ENCODE assay signal across 23 cellular contexts in the genomic region with DNA sequence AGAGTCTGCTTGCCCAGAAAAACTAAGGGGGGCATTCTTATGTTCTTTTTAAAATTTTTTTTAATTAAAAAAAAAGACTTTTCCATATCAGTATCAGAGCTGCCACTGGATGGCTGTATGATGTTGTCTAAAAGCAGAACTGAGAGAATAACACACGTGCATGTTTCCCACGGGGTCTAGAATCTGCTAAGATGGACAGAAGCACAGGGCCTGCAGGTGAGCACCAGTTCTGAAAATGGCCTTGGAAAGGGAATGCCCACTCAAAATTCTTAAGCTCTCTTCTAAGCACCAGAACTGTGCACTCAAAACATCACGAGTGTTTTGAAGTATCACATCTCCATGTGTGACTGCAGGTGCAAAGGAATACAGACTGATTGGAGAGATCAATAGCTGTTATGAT.
DNase-seq lines count a peak whose midpoint lies in the region; ATAC-seq, FAIRE-seq and TF ChIP-seq lines count a peak whose summit lies in the region.
"Had no signal": no experiment of that assay in that cellular context is flagged by ENCODE, and none has a peak within 500 bp of the region (broad histone marks: within the 10 kb centered on the region; RNA-seq: fewer than 3 reads in every experiment).

No MANE protein-coding gene starts in this region.

- no peaks in the 10 kb centered on the region for H3K9me3 ChIP-seq in GM12878 (replicated peaks; ENCODE audit: control insufficient read depth, insufficient read depth, low read length)
- no peaks in the 10 kb centered on the region for H3K9me3 ChIP-seq in pancreas
- H3K9me3 ChIP-seq: BE2C, SJSA1 had no signal

- CTCF ChIA-PET in GM12878 (lab: Yijun Ruan, JAX) = interaction anchor here (0.9 to 4.5 kb wide), 7 partner anchors 9 to 215 kb away, joined by 3 to 36 read pairs (median 5); no protein-coding TSS in a partner anchor

- no peak overlapping the region for H3K27ac Mint-ChIP-seq in activated naive CD8-positive, alpha-beta T cell treated with anti-CD3 and anti-CD28 coated beads, Interleukin-2, amount 50 U/mL, for 24 hours
- H3K27ac Mint-ChIP-seq: CD4-positive, CD25-positive, alpha-beta regulatory T cell had no signal

- H3K4me3 Mint-ChIP-seq in activated naive CD8-positive, alpha-beta T cell treated with anti-CD3 and anti-CD28 coated beads, Interleukin-2, amount 50 U/mL, for 24 hours = no peak overlapping the region
- H3K4me3 Mint-ChIP-seq: CD4-positive, CD25-positive, alpha-beta regulatory T cell; H9 had no signal

- in situ Hi-C loops in GM12878 (cut with MboI) = loop anchor here (25.0 kb wide), 1 partner anchor 1204 kb away; no protein-coding TSS in a partner anchor

- H3K9ac ChIP-seq in GM12878 (ENCODE audit: control insufficient read depth, insufficient read depth, low read length) = no peak overlapping the region
- H3K9ac ChIP-seq: KMS-11 had no signal

- no peak for DNase-seq in GM12878 (ENCODE audit: low read depth, low spot score)
- DNase-seq in pancreas = peak in 2 of 6 donors; percentile 34 to 35
- DNase-seq in activated naive CD8-positive, alpha-beta T cell treated with anti-CD3 and anti-CD28 coated beads, Interleukin-2, amount 50 U/mL, for 24 hours = no peak
- no peak for DNase-seq in NCI-H748 treated with DMSO at 0.1 percent for 48 hours (lab: John Stamatoyannopoulos, UW)
- DNase-seq in activated T-cell treated with anti-CD3 and anti-CD28 coated beads for 4 hours = no peak
- DNase-seq: BE2C; CD4-positive, CD25-positive, alpha-beta regulatory T cell; COR-L47; DMS 273 treated with DMSO at 0.1 percent for 48 hours; H9; MV-4-11; NCI-H187; NCI-H345; NCI-H524 treated with DMSO at 0.1 percent for 48 hours had no signal

- BruUV-seq in GM12878 (replicated peaks; lab: Mats Ljungman, UMichigan) = no TSS peak

- POLR2A ChIA-PET in GM12878 (lab: Charles Lee) = interaction anchor here (0.6 kb wide), 1 partner anchor 94 kb away, joined by 3 read pairs; no protein-coding TSS in a partner anchor

- no peaks in the 10 kb centered on the region for H3K9me3 Mint-ChIP-seq in activated naive CD8-positive, alpha-beta T cell treated with anti-CD3 and anti-CD28 coated beads, Interleukin-2, amount 50 U/mL, for 24 hours
- H3K9me3 Mint-ChIP-seq: CD4-positive, CD25-positive, alpha-beta regulatory T cell; H9 had no signal

- H3K27me3 ChIP-seq in GM12878 (replicated peaks in 1 of 2; ENCODE audit: control insufficient read depth in 2 of 2, insufficient read depth in 2 of 2, low read length in 1 of 2) = no peaks in the 10 kb centered on the region
- H3K27me3 ChIP-seq in pancreas = no peaks in the 10 kb centered on the region
- H3K27me3 ChIP-seq: BE2C, SJSA1 had no signal

- H3K36me3 Mint-ChIP-seq in activated naive CD8-positive, alpha-beta T cell treated with anti-CD3 and anti-CD28 coated beads, Interleukin-2, amount 50 U/mL, for 24 hours (ENCODE audit: low read depth) = peaks cover 10% of the 10 kb centered on the region

- intact Hi-C loops in GM12878 (cut with micrococcal nuclease; ENCODE audit: unreplicated experiment) = no loop called here
- intact Hi-C loops in pancreas (cut with DNase I) = no loop called here

- SMC1A ChIA-PET in GM12878 (lab: Charles Lee; ENCODE audit: uncharacterized antibody, unreplicated experiment) = interaction anchor here (0.9 to 1.7 kb wide), 11 partner anchors 9 to 216 kb away, joined by 3 to 9 read pairs (median 5); no protein-coding TSS in a partner anchor

- H3K27ac ChIP-seq in GM12878 (ENCODE audit: control insufficient read depth, insufficient read depth) (no peak overlapping the region), pancreas (no peak overlapping the region)
- H3K27ac ChIP-seq: HL-60, KMS-11, SJSA1 had no signal

- H3K4me1 Mint-ChIP-seq in activated naive CD8-positive, alpha-beta T cell treated with anti-CD3 and anti-CD28 coated beads, Interleukin-2, amount 50 U/mL, for 24 hours = peaks cover 2% of the 10 kb centered on the region

- peak; percentile 51 for TF ChIP-seq RAD21 in GM12878 (IDR thresholded peaks at IDR 0.05; ENCODE audit: insufficient read depth, low read depth, low read length)

- ATAC-seq in GM18511 (IDR thresholded peaks at IDR 0.05; ENCODE audit: unreplicated experiment) (peak; percentile 69), HG02571 (IDR thresholded peaks at IDR 0.05; ENCODE audit: unreplicated experiment) (peak; percentile 76), GM12878 (peak; percentile 76), pancreas (peak; percentile 72 to 95 (median 78)), GM21528 (IDR thresholded peaks at IDR 0.05; ENCODE audit: low FRiP score, unreplicated experiment) (no peak)
- ATAC-seq in activated naive CD8-positive, alpha-beta T cell treated with anti-CD3 and anti-CD28 coated beads, Interleukin-2, amount 50 U/mL, for 24 hours = no peak
- ATAC-seq: Panc1 had no signal

- no peak for TF ChIP-seq POLR2A in GM12878 (IDR thresholded peaks at IDR 0.05; ENCODE audit: low read depth, low read length)

- no peak for FAIRE-seq in GM12878 (lab: Jason Lieb, UNC)
- no peak for FAIRE-seq in pancreas (lab: Jason Lieb, UNC)
- FAIRE-seq: A204.1, G401.6 had no signal

- no peaks in the 10 kb centered on the region for H4K20me1 ChIP-seq in GM12878 (ENCODE audit: control insufficient read depth, insufficient read depth)

- no peak overlapping the region for H3K4me2 ChIP-seq in GM12878 (ENCODE audit: control insufficient read depth, insufficient read depth)
- H3K4me2 ChIP-seq: KMS-11 had no signal

- H3K4me3 ChIP-seq in GM12878 = no peak overlapping the region
- no peak overlapping the region for H3K4me3 ChIP-seq in pancreas
- H3K4me3 ChIP-seq: SJSA1 had no signal

- H3K27me3 Mint-ChIP-seq in activated naive CD8-positive, alpha-beta T cell treated with anti-CD3 and anti-CD28 coated beads, Interleukin-2, amount 50 U/mL, for 24 hours = no peaks in the 10 kb centered on the region
- H3K27me3 Mint-ChIP-seq: CD4-positive, CD25-positive, alpha-beta regulatory T cell had no signal

- WGBS in GM12878 (ENCODE audit: insufficient coverage, insufficient replicate concordance, low lambda C conversion rate, missing lambda C conversion rate) = 53% methylated on average over 3 of the region's 3 CpGs
- 29 to 30% methylated on average over 3 of the region's 3 CpGs for WGBS in pancreas, 2 donors

- no peaks in the 10 kb centered on the region for H3K79me2 ChIP-seq in GM12878 (ENCODE audit: control insufficient read depth, insufficient read depth, low read length)

- peaks cover 3% of the 10 kb centered on the region; the same call in 1 of the 2 replicates for H3K4me1 ChIP-seq in GM12878 (ENCODE audit: control insufficient read depth, insufficient read depth, low read length)
- peaks cover 0 to 15% (median 7%) of the 10 kb centered on the region in 3 donors for H3K4me1 ChIP-seq in pancreas
- H3K4me1 ChIP-seq: BE2C, SJSA1 had no signal

- TF ChIP-seq EP300 in GM12878 (IDR thresholded peaks at IDR 0.05; ENCODE audit: borderline replicate concordance in 1 of 2, control insufficient read depth in 1 of 2, low read depth in 2 of 2, low read length in 2 of 2) = no peak

- peak in 1 of 3 experiments; percentile 17; a peak in 1 of 6 replicates for TF ChIP-seq CTCF in GM12878 (IDR thresholded peaks at IDR 0.05 in 2 of 3, conservative IDR thresholded peaks at IDR 0.05 in 1 of 3; ENCODE audit: control insufficient read depth in 2 of 3, extremely low read depth in 1 of 3, insufficient read depth in 1 of 3, low read depth in 3 of 3, low read length in 3 of 3)
- no peak for TF ChIP-seq CTCF in pancreas (IDR thresholded peaks at IDR 0.05)

- H2AFZ ChIP-seq in GM12878 (ENCODE audit: control insufficient read depth, low read depth, low read length) = no peak overlapping the region

- H3K36me3 ChIP-seq in GM12878 (ENCODE audit: control insufficient read depth in 2 of 2, insufficient read depth in 2 of 2, low read length in 1 of 2) (peaks cover 2 to 6% of the 10 kb centered on the region in 2 experiments; a peak in 1 of 4 replicates), pancreas (no peaks in the 10 kb centered on the region)
- H3K36me3 ChIP-seq: BE2C, SJSA1 had no signal

- RAD21 ChIA-PET in GM12878 (lab: Charles Lee; ENCODE audit: unreplicated experiment) = interaction anchor here (0.7 to 1.4 kb wide), 5 partner anchors 19 to 216 kb away, joined by 3 to 7 read pairs (median 4); a partner anchor contains a TSS

TF ChIP-seq in GM12878, 131 proteins besides CTCF, POLR2A, EP300 and RAD21 (continues in another document):
- TF ChIP-seq SPI1 (IDR thresholded peaks at IDR 0.05; ENCODE audit: borderline replicate concordance, insufficient read depth, low read depth, low read length) = peak; percentile 76; the same call in 1 of the 2 replicates
- TF ChIP-seq, protein P1, sequence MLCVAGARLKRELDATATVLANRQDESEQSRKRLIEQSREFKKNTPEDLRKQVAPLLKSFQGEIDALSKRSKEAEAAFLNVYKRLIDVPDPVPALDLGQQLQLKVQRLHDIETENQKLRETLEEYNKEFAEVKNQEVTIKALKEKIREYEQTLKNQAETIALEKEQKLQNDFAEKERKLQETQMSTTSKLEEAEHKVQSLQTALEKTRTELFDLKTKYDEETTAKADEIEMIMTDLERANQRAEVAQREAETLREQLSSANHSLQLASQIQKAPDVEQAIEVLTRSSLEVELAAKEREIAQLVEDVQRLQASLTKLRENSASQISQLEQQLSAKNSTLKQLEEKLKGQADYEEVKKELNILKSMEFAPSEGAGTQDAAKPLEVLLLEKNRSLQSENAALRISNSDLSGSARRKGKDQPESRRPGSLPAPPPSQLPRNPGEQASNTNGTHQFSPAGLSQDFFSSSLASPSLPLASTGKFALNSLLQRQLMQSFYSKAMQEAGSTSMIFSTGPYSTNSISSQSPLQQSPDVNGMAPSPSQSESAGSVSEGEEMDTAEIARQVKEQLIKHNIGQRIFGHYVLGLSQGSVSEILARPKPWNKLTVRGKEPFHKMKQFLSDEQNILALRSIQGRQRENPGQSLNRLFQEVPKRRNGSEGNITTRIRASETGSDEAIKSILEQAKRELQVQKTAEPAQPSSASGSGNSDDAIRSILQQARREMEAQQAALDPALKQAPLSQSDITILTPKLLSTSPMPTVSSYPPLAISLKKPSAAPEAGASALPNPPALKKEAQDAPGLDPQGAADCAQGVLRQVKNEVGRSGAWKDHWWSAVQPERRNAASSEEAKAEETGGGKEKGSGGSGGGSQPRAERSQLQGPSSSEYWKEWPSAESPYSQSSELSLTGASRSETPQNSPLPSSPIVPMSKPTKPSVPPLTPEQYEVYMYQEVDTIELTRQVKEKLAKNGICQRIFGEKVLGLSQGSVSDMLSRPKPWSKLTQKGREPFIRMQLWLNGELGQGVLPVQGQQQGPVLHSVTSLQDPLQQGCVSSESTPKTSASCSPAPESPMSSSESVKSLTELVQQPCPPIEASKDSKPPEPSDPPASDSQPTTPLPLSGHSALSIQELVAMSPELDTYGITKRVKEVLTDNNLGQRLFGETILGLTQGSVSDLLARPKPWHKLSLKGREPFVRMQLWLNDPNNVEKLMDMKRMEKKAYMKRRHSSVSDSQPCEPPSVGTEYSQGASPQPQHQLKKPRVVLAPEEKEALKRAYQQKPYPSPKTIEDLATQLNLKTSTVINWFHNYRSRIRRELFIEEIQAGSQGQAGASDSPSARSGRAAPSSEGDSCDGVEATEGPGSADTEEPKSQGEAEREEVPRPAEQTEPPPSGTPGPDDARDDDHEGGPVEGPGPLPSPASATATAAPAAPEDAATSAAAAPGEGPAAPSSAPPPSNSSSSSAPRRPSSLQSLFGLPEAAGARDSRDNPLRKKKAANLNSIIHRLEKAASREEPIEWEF (IDR thresholded peaks at IDR 0.05; ENCODE audit: insufficient replicate concordance, low read depth, low read length) = no peak

Comparison
In these comparisons a context has a peak if more than half of its experiments do, and no peak if none do; other contexts are left out.
1. ATAC-seq: peak in GM18511 (single experiment), HG02571 (single experiment), GM12878 (single experiment) and pancreas (4 of 4); none in GM21528 (single experiment) and activated naive CD8-positive, alpha-beta T cell treated with anti-CD3 and anti-CD28 coated beads, Interleukin-2, amount 50 U/mL, for 24 hours (single experiment).